In the genomic region with DNA sequence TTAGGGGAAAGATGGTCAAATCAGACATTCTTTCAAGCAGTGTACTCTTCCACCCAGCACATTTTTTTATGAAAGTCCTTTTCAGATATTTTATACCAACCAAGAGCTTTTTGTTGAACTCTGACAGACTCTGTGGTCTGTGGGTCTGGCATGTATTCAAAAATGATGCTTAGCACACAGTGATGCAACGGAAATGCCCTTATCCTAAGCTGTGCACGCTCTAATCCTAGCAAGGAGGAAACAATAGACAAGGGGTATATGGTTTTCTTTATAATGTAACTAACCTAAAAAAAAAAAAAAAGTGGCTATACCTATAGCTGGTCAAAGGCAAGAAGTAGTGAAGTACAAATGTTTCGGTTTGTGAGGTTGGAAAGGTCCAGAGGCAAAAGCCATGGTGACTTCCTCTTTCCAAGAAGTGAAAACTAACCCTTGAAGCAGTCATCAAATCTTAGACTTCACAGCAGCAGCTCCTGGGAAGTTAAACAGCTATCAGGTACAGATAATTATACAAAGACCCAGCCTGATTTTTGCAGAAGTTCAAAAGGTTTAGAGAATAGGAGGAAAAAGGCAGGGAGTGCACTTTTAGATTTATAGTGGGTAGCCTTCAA, we compare ENCODE assay signal across 8 cellular contexts.
DNase-seq lines count a peak whose midpoint lies in the region; ATAC-seq and TF ChIP-seq lines count a peak whose summit lies in the region.

No MANE protein-coding gene starts in this region.

- peaks cover 12% of the 10 kb centered on the region for H3K4me1 ChIP-seq in smooth muscle cell (ENCODE audit: low read depth)
- no peaks in the 10 kb centered on the region for H3K4me1 ChIP-seq in vagina

- H3K27me3 ChIP-seq in smooth muscle cell (ENCODE audit: low read depth) (no peaks in the 10 kb centered on the region), vagina (no peaks in the 10 kb centered on the region)

- DNase-seq in GM04503 (ENCODE audit: low read depth) (peak; percentile 71), OCI-M1 (lab: John Stamatoyannopoulos, UW) (peak; percentile 85), fibroblast of gingiva (ENCODE audit: low read depth) (peak; percentile 91), smooth muscle cell (lab: John Stamatoyannopoulos, UW; ENCODE audit: unreplicated experiment) (no peak), GM13977 (ENCODE audit: low spot score) (no peak), NCI-H446 treated with DMSO at 0.1 percent for 48 hours (lab: John Stamatoyannopoulos, UW) (no peak), vagina (ENCODE audit: extremely low spot score in 2 of 2) (no peak)

- no peak overlapping the region for H3K4me3 ChIP-seq in smooth muscle cell
- no peak overlapping the region for H3K4me3 ChIP-seq in vagina

- H3K9ac ChIP-seq in smooth muscle cell (ENCODE audit: low read depth): no peak overlapping the region

- H3F3A ChIP-seq in smooth muscle cell (ENCODE audit: low read depth): peaks cover under 1% of the 10 kb centered on the region

- 51% methylated on average over 3 of the region's 3 CpGs for WGBS in smooth muscle cell (ENCODE audit: low lambda C conversion rate)

- TF ChIP-seq CTCF in smooth muscle cell (IDR thresholded peaks at IDR 0.05; ENCODE audit: borderline replicate concordance, insufficient read depth, poor library complexity, severe bottlenecking): no peak
- TF ChIP-seq CTCF in GM13977 (IDR thresholded peaks at IDR 0.05; ENCODE audit: extremely low read depth, insufficient read depth, missing control alignments): no peak
- TF ChIP-seq CTCF in vagina (IDR thresholded peaks at IDR 0.05): no peak

- no peak for TF ChIP-seq POLR2A in vagina (IDR thresholded peaks at IDR 0.05)

- H3K79me2 ChIP-seq in smooth muscle cell (ENCODE audit: low read depth): no peaks in the 10 kb centered on the region

- H3K9me3 ChIP-seq in smooth muscle cell (replicated peaks; ENCODE audit: low read depth) (no peaks in the 10 kb centered on the region), vagina (no peaks in the 10 kb centered on the region)

- intact Hi-C loops in vagina (cut with DNase I): no loop called here

- no peaks in the 10 kb centered on the region for H4K20me1 ChIP-seq in smooth muscle cell (ENCODE audit: low read depth)

- in situ Hi-C loops in GM13977 (cut with MboI; ENCODE audit: low pct_unique_long_range_greater_than_20kb, low sequenced_read_pairs, unreplicated experiment): no loop called here

- no peak overlapping the region for H2AFZ ChIP-seq in smooth muscle cell (ENCODE audit: low read depth)

- peak; percentile 59 for ATAC-seq in HG02852 (IDR thresholded peaks at IDR 0.05; ENCODE audit: unreplicated experiment)

- H3K27ac ChIP-seq in smooth muscle cell (ENCODE audit: low read depth): peak overlapping the region; percentile 35
- H3K27ac ChIP-seq in vagina: no peak overlapping the region

- H3K4me2 ChIP-seq in smooth muscle cell: peak overlapping the region; percentile 47

- no peaks in the 10 kb centered on the region for H3K36me3 ChIP-seq in smooth muscle cell (ENCODE audit: low read depth)
- peaks cover 0 to 32% of the 10 kb centered on the region in 2 donors for H3K36me3 ChIP-seq in vagina

Comparison
In these comparisons a context has a peak if more than half of its experiments do, and no peak if none do; other contexts are left out.
1. DNase-seq: peak in GM04503 (single experiment), OCI-M1 (single experiment) and fibroblast of gingiva (single experiment); none in smooth muscle cell (single experiment), GM13977 (single experiment), NCI-H446 treated with DMSO at 0.1 percent for 48 hours (single experiment) and vagina (0 of 2).